In genomic region chr5:147822686-147823491, GRCh38 we compare ENCODE assay signal across 8 cellular contexts. TPM values are rescaled to one million over a fixed set of nuclear protein-coding genes. Genes with fewer than 3 reads are reported as not detected.
A peak's percentile ranks its signal among the peaks of the same experiment; 100 is the strongest.
DNase-seq lines count a peak whose midpoint lies in the region; ATAC-seq lines count a peak whose summit lies in the region.

No MANE protein-coding gene starts in this region.

- H3K9me3 ChIP-seq in trophoblast cell (ENCODE audit: insufficient read depth, low read depth, low read length) = no peaks in the 10 kb centered on the region

- H3K4me3 ChIP-seq in trophoblast cell (ENCODE audit: low read depth, low read length) = no peak overlapping the region

- H3K27me3 ChIP-seq in trophoblast cell (ENCODE audit: insufficient read depth, low read length) = no peaks in the 10 kb centered on the region

- H2BK12ac ChIP-seq in trophoblast cell (ENCODE audit: low read length) = no peak overlapping the region

- H3K79me2 ChIP-seq in trophoblast cell (ENCODE audit: control insufficient read depth, insufficient read depth, low read length, poor library complexity) = no peaks in the 10 kb centered on the region

- no peak overlapping the region for H4K91ac ChIP-seq in trophoblast cell (ENCODE audit: low read depth, low read length)

- no peak overlapping the region for H3K23ac ChIP-seq in trophoblast cell (ENCODE audit: low read length)

- no CpG with 5 or more reads among the region's 4 CpGs for WGBS in trophoblast cell (ENCODE audit: extremely low coverage, insufficient coverage, insufficient read length)

- no peak overlapping the region for H2AK5ac ChIP-seq in trophoblast cell (ENCODE audit: low read length)

- H4K12ac ChIP-seq in trophoblast cell (ENCODE audit: low read depth, low read length) = no peak overlapping the region

- DNase-seq in ELR (ENCODE audit: low read depth) (peak; percentile 62), NCI-H774 (lab: John Stamatoyannopoulos, UW) (peak; percentile 73), glomerular visceral epithelial cell (ENCODE audit: extremely low spot score) (peak; percentile 57), trophoblast cell (peak; percentile 52 to 77), T1000 (lab: John Stamatoyannopoulos, UW) (no peak)
- DNase-seq in activated T-helper 9 cell treated with anti-CD3 and anti-CD28 coated beads, Interleukin-2, amount 50 U/mL, for 16 hours (ENCODE audit: low read depth) = peak; percentile 2

- H3K4me1 ChIP-seq in trophoblast cell (ENCODE audit: control insufficient read depth in 1 of 2, insufficient read depth in 2 of 2, low read length in 2 of 2) = no peaks in the 10 kb centered on the region

- no peak overlapping the region for H2BK120ac ChIP-seq in trophoblast cell (ENCODE audit: insufficient read depth, low read length, poor library complexity)

- no peak overlapping the region for H2AFZ ChIP-seq in trophoblast cell (ENCODE audit: insufficient read depth, low read length, poor library complexity)

- H4K8ac ChIP-seq in trophoblast cell (ENCODE audit: low read depth, low read length) = no peak overlapping the region

- ATAC-seq in GM21390 (IDR thresholded peaks at IDR 0.05; ENCODE audit: unreplicated experiment) (peak; percentile 92), HG03571 (IDR thresholded peaks at IDR 0.05; ENCODE audit: unreplicated experiment) (peak; percentile 61)

- no peak overlapping the region for H2BK5ac ChIP-seq in trophoblast cell (ENCODE audit: low read depth, low read length, poor library complexity)

- no peak overlapping the region for H3K18ac ChIP-seq in trophoblast cell (ENCODE audit: low read length)

- no peak overlapping the region for H3K14ac ChIP-seq in trophoblast cell (ENCODE audit: low read length)

- H3K4ac ChIP-seq in trophoblast cell (ENCODE audit: low read depth, low read length) = no peak overlapping the region

- no peaks in the 10 kb centered on the region for H3K79me1 ChIP-seq in trophoblast cell (ENCODE audit: low read length)

- no peak overlapping the region for H3K9ac ChIP-seq in trophoblast cell (ENCODE audit: low read length)

- no peaks in the 10 kb centered on the region for H3K36me3 ChIP-seq in trophoblast cell (ENCODE audit: control insufficient read depth in 1 of 2, insufficient read depth in 2 of 2, low read length in 2 of 2)

- H3K4me2 ChIP-seq in trophoblast cell (ENCODE audit: low read length) = no peak overlapping the region

- no peak overlapping the region for H3K27ac ChIP-seq in trophoblast cell (ENCODE audit: low read depth, low read length)

RNA-seq across cellular contexts. Expression of gene SPINK1, which starts 8.6 kb away (rescaled TPM):
- polyA plus RNA-seq in trophoblast cell (2013) = 12.4 and 13.6 TPM in 2 replicates

RNA-seq across cellular contexts. Expression of gene JAKMIP2, which starts 40.4 kb away (rescaled TPM):
- polyA plus RNA-seq in trophoblast cell (2013) = 0.26 TPM in 2 replicates

RNA-seq across cellular contexts. Expression of gene SCGB3A2, which starts 55.6 kb away (rescaled TPM):
- 12.0 and 15.1 TPM in 2 replicates for polyA plus RNA-seq in trophoblast cell (2013)
